Comparison of ENCODE assay signal across 37 cellular contexts in genomic region chr17:79135011-79135410, GRCh38.
"Had no signal": no experiment of that assay in that cellular context is flagged by ENCODE, and none has a peak within 500 bp of the region (broad histone marks: within the 10 kb centered on the region; RNA-seq: fewer than 3 reads in every experiment).

No MANE protein-coding gene starts in this region.

- DNase-seq: activated CD4-positive, alpha-beta memory T cell treated with anti-CD3 and anti-CD28 coated beads, Interleukin-2, amount 10 ng/mL, durations not matched to agents 7 days and 5 days; activated CD4-positive, alpha-beta T cell treated with anti-CD3 and anti-CD28 coated beads for 1 hour; activated CD4-positive, alpha-beta T cell treated with anti-CD3 and anti-CD28 coated beads for 36 hours; activated CD4-positive, alpha-beta T cell treated with anti-CD3 and anti-CD28 coated beads for 48 hours; activated CD4-positive, alpha-beta T cell treated with anti-CD3 and anti-CD28 coated beads, Interleukin-2, amount 10 ng/mL, durations not matched to agents 7 days and 5 days; activated CD4-positive, alpha-beta T cell treated with anti-CD3 and anti-CD28 coated beads, Interleukin-2, amount 50 U/mL, for 48 hours; activated CD4-positive, CD25-positive, alpha-beta regulatory T cell; activated CD8-positive, alpha-beta memory T cell treated with anti-CD3 and anti-CD28 coated beads for 24 hours; activated CD8-positive, alpha-beta memory T cell treated with anti-CD3 and anti-CD28 coated beads, Interleukin-2, amount 50 U/mL, for 4 hours; activated CD8-positive, alpha-beta T cell treated with anti-CD3 and anti-CD28 coated beads, Interleukin-2, amount 10 ng/mL, durations not matched to agents 7 days and 5 days; activated effector memory CD4-positive, alpha-beta T cell treated with anti-CD3 and anti-CD28 coated beads, Interleukin-2, amount 50 U/mL, for 16 hours; activated gamma-delta T cell treated with Interleukin-2 at 50 U/mL for 16 hours; activated naive CD4-positive, alpha-beta T cell; activated naive CD4-positive, alpha-beta T cell treated with anti-CD3 and anti-CD28 coated beads, Interleukin-2, amount 10 ng/mL, durations not matched to agents 7 days and 5 days; activated naive CD8-positive, alpha-beta T cell treated with anti-CD3 and anti-CD28 coated beads, Interleukin-2, amount 10 ng/mL, durations not matched to agents 7 days and 5 days; activated naive CD8-positive, alpha-beta T cell treated with anti-CD3 and anti-CD28 coated beads, Interleukin-2, amount 50 U/mL, for 24 hours; activated T-cell treated with anti-CD3 and anti-CD28 coated beads for 4 hours; activated T-cell treated with anti-CD3 and anti-CD28 coated beads, Interleukin-2, amount 50 U/mL, for 1 hour; activated T-cell treated with anti-CD3 and anti-CD28 coated beads, Interleukin-2, amount 50 U/mL, for 4 hours; activated T-cell treated with anti-CD3 and anti-CD28 coated beads, Interleukin-2, amount 50 U/mL, for 72 hours; anterior cingulate cortex; central memory CD4-positive, alpha-beta T cell; T-helper 1 cell; T-helper 2 cell; T-helper 9 cell had no signal

- H3K4me3 Mint-ChIP-seq: activated CD4-positive, alpha-beta memory T cell treated with anti-CD3 and anti-CD28 coated beads, Interleukin-2, amount 10 ng/mL, durations not matched to agents 7 days and 5 days; activated CD4-positive, alpha-beta T cell treated with anti-CD3 and anti-CD28 coated beads for 36 hours; activated CD4-positive, alpha-beta T cell treated with anti-CD3 and anti-CD28 coated beads, Interleukin-2, amount 10 ng/mL, durations not matched to agents 7 days and 5 days; activated CD8-positive, alpha-beta T cell treated with anti-CD3 and anti-CD28 coated beads, Interleukin-2, amount 10 ng/mL, durations not matched to agents 7 days and 5 days; activated naive CD4-positive, alpha-beta T cell treated with anti-CD3 and anti-CD28 coated beads, Interleukin-2, amount 10 ng/mL, durations not matched to agents 7 days and 5 days; activated naive CD4-positive, alpha-beta T cell treated with anti-CD3 and anti-CD28 coated beads, Interleukin-2, amount 50 U/mL, for 24 hours; activated naive CD8-positive, alpha-beta T cell; activated naive CD8-positive, alpha-beta T cell treated with anti-CD3 and anti-CD28 coated beads, Interleukin-2, amount 10 ng/mL, durations not matched to agents 7 days and 5 days; activated naive CD8-positive, alpha-beta T cell treated with anti-CD3 and anti-CD28 coated beads, Interleukin-2, amount 50 U/mL, for 24 hours; activated T-cell treated with anti-CD3 and anti-CD28 coated beads, Interleukin-2, amount 50 U/mL, for 4 hours; activated T-cell treated with anti-CD3 and anti-CD28 coated beads, Interleukin-2, amount 50 U/mL, for 72 hours; activated T-helper 1 cell treated with anti-CD3 and anti-CD28 coated beads, Interleukin-12 subunit alpha, Interleukin-12 subunit beta, Interleukin-2, Interleukin-4 antibody, amounts not matched to agents 30 ng/mL and 10 ng/mL and 1 ng/mL, durations not matched to agents 14 hours and 24 hours and 36 hours; activated T-helper 17 cell treated with anti-CD3 and anti-CD28 coated beads, Interleukin-2, amount 50 U/mL, for 72 hours; brain; T-helper 1 cell treated with Interleukin-12 subunit alpha and Interleukin-12 subunit beta and Interleukin-4 antibody, amounts not matched to agents 30 μg/mL and 1 μg/mL, for 36 hours; T-helper 2 cell treated with Interferon-gamma antibody and Interleukin-4, amounts not matched to agents 5 μg/mL and 100 μg/mL, for 36 hours; WTC11 had no signal

- H3K4me1 Mint-ChIP-seq: activated CD4-positive, alpha-beta memory T cell treated with anti-CD3 and anti-CD28 coated beads, Interleukin-2, amount 10 ng/mL, durations not matched to agents 7 days and 5 days; activated CD4-positive, alpha-beta T cell treated with anti-CD3 and anti-CD28 coated beads for 36 hours; activated CD4-positive, alpha-beta T cell treated with anti-CD3 and anti-CD28 coated beads, Interleukin-2, amount 10 ng/mL, durations not matched to agents 7 days and 5 days; activated naive CD4-positive, alpha-beta T cell treated with anti-CD3 and anti-CD28 coated beads, Interleukin-2, amount 10 ng/mL, durations not matched to agents 7 days and 5 days; activated naive CD4-positive, alpha-beta T cell treated with anti-CD3 and anti-CD28 coated beads, Interleukin-2, amount 50 U/mL, for 24 hours; activated naive CD8-positive, alpha-beta T cell treated with anti-CD3 and anti-CD28 coated beads, Interleukin-2, amount 10 ng/mL, durations not matched to agents 7 days and 5 days; activated naive CD8-positive, alpha-beta T cell treated with anti-CD3 and anti-CD28 coated beads, Interleukin-2, amount 50 U/mL, for 24 hours; WTC11 had no signal

- H3K9me3 Mint-ChIP-seq: activated naive CD4-positive, alpha-beta T cell treated with anti-CD3 and anti-CD28 coated beads, Interleukin-2, amount 50 U/mL, for 24 hours; activated T-cell treated with anti-CD3 and anti-CD28 coated beads, Interleukin-2, amount 50 U/mL, for 4 hours; activated T-helper 1 cell treated with anti-CD3 and anti-CD28 coated beads, Interleukin-12 subunit alpha, Interleukin-12 subunit beta, Interleukin-2, Interleukin-4 antibody, amounts not matched to agents 30 ng/mL and 10 ng/mL and 1 ng/mL, durations not matched to agents 14 hours and 24 hours and 36 hours; activated T-helper 17 cell treated with anti-CD3 and anti-CD28 coated beads, Interleukin-2, amount 50 U/mL, for 72 hours; T-helper 2 cell treated with Interferon-gamma antibody and Interleukin-4, amounts not matched to agents 5 μg/mL and 100 μg/mL, for 36 hours had no signal

- H3K27me3 ChIP-seq: ascending aorta, cardiac muscle cell had no signal

- H3K27ac ChIP-seq: ascending aorta, cardiac muscle cell, VCaP had no signal

- H3K36me3 ChIP-seq: ascending aorta, cardiac muscle cell had no signal

- H3K9me3 ChIP-seq: ascending aorta had no signal

- H3K27ac Mint-ChIP-seq: activated CD4-positive, alpha-beta memory T cell treated with anti-CD3 and anti-CD28 coated beads, Interleukin-2, amount 10 ng/mL, durations not matched to agents 7 days and 5 days; activated CD4-positive, alpha-beta T cell treated with anti-CD3 and anti-CD28 coated beads for 36 hours; activated CD4-positive, alpha-beta T cell treated with anti-CD3 and anti-CD28 coated beads, Interleukin-2, amount 10 ng/mL, durations not matched to agents 7 days and 5 days; activated CD8-positive, alpha-beta T cell treated with anti-CD3 and anti-CD28 coated beads, Interleukin-2, amount 10 ng/mL, durations not matched to agents 7 days and 5 days; activated naive CD4-positive, alpha-beta T cell treated with anti-CD3 and anti-CD28 coated beads, Interleukin-2, amount 10 ng/mL, durations not matched to agents 7 days and 5 days; activated naive CD4-positive, alpha-beta T cell treated with anti-CD3 and anti-CD28 coated beads, Interleukin-2, amount 50 U/mL, for 24 hours; activated naive CD8-positive, alpha-beta T cell; activated naive CD8-positive, alpha-beta T cell treated with anti-CD3 and anti-CD28 coated beads, Interleukin-2, amount 10 ng/mL, durations not matched to agents 7 days and 5 days; activated naive CD8-positive, alpha-beta T cell treated with anti-CD3 and anti-CD28 coated beads, Interleukin-2, amount 50 U/mL, for 24 hours; activated T-cell treated with anti-CD3 and anti-CD28 coated beads, Interleukin-2, amount 50 U/mL, for 72 hours; activated T-helper 1 cell treated with anti-CD3 and anti-CD28 coated beads, Interleukin-12 subunit alpha, Interleukin-12 subunit beta, Interleukin-2, Interleukin-4 antibody, amounts not matched to agents 30 ng/mL and 10 ng/mL and 1 ng/mL, durations not matched to agents 14 hours and 24 hours and 36 hours; activated T-helper 17 cell treated with anti-CD3 and anti-CD28 coated beads, Interleukin-2, amount 50 U/mL, for 72 hours; brain; T-helper 1 cell treated with Interleukin-12 subunit alpha and Interleukin-12 subunit beta and Interleukin-4 antibody, amounts not matched to agents 30 μg/mL and 1 μg/mL, for 36 hours; T-helper 2 cell treated with Interferon-gamma antibody and Interleukin-4, amounts not matched to agents 5 μg/mL and 100 μg/mL, for 36 hours; WTC11 had no signal

- H3K4me1 ChIP-seq: ascending aorta had no signal

- H3K27me3 Mint-ChIP-seq: activated CD4-positive, alpha-beta memory T cell treated with anti-CD3 and anti-CD28 coated beads, Interleukin-2, amount 10 ng/mL, durations not matched to agents 7 days and 5 days; activated CD4-positive, alpha-beta T cell treated with anti-CD3 and anti-CD28 coated beads, Interleukin-2, amount 10 ng/mL, durations not matched to agents 7 days and 5 days; activated naive CD8-positive, alpha-beta T cell treated with anti-CD3 and anti-CD28 coated beads, Interleukin-2, amount 10 ng/mL, durations not matched to agents 7 days and 5 days had no signal

- ATAC-seq: activated CD4-positive, alpha-beta T cell treated with anti-CD3 and anti-CD28 coated beads for 36 hours; activated CD4-positive, CD25-positive, alpha-beta regulatory T cell treated with anti-CD3 and anti-CD28 coated beads, Interleukin-2, amount 50 U/mL, for 24 hours; activated CD8-positive, alpha-beta T cell treated with anti-CD3 and anti-CD28 coated beads, Interleukin-2, amount 10 ng/mL, durations not matched to agents 7 days and 5 days; activated naive CD8-positive, alpha-beta T cell treated with anti-CD3 and anti-CD28 coated beads, Interleukin-2, amount 50 U/mL, for 24 hours; activated T-cell treated with anti-CD3 and anti-CD28 coated beads, Interleukin-2, amount 50 U/mL, for 4 hours; activated T-cell treated with anti-CD3 and anti-CD28 coated beads, Interleukin-2, amount 50 U/mL, for 72 hours; activated T-helper 17 cell treated with anti-CD3 and anti-CD28 coated beads, Interleukin-2, amount 50 U/mL, for 72 hours; WTC11 had no signal

- H3K36me3 Mint-ChIP-seq: activated naive CD4-positive, alpha-beta T cell treated with anti-CD3 and anti-CD28 coated beads, Interleukin-2, amount 10 ng/mL, durations not matched to agents 7 days and 5 days; activated naive CD4-positive, alpha-beta T cell treated with anti-CD3 and anti-CD28 coated beads, Interleukin-2, amount 50 U/mL, for 24 hours; activated naive CD8-positive, alpha-beta T cell; activated naive CD8-positive, alpha-beta T cell treated with anti-CD3 and anti-CD28 coated beads, Interleukin-2, amount 10 ng/mL, durations not matched to agents 7 days and 5 days; brain; WTC11 had no signal

- H3K4me3 ChIP-seq: ascending aorta, cardiac muscle cell had no signal
